In genomic region chr13:33154911-33155310, GRCh38 we compare ENCODE assay signal across 17 cellular contexts.
DNase-seq lines count a peak whose midpoint lies in the region; ATAC-seq and TF ChIP-seq lines count a peak whose summit lies in the region.
"Had no signal": no experiment of that assay in that cellular context is flagged by ENCODE, and none has a peak within 500 bp of the region (broad histone marks: within the 10 kb centered on the region; RNA-seq: fewer than 3 reads in every experiment).

No MANE protein-coding gene starts in this region.

- H3K27me3 ChIP-seq in sigmoid colon = no peaks in the 10 kb centered on the region

- peaks cover 1% of the 10 kb centered on the region for H3K27me3 Mint-ChIP-seq in glutamatergic neuron (ENCODE audit: unreplicated experiment)

- DNase-seq in left ventricle myocardium superior (no peak), Right ventricle myocardium inferior (ENCODE audit: missing footprints) (no peak), glutamatergic neuron (no peak), sigmoid colon (no peak), left lobe of liver (ENCODE audit: low spot score) (no peak)
- DNase-seq in stimulated activated naive CD4-positive, alpha-beta T cell treated with Interleukin-2 at 50 U/mL for 16 hours (lab: John Stamatoyannopoulos, UW) = no peak
- DNase-seq: DMS 273 treated with DMSO at 0.1 percent for 48 hours, GOT3, NCI-H1048, NCI-H1436 treated with DMSO at 0.1 percent for 48 hours, NCI-H2081, NCI-H510A treated with DMSO at 0.1 percent for 48 hours, NCI-H82, PC-9 had no signal

- H3K36me3 ChIP-seq in sigmoid colon = peaks cover 0 to 54% (median 3%) of the 10 kb centered on the region in 4 donors

- H3K27ac ChIP-seq in sigmoid colon = peak overlapping the region in 3 of 4 donors; percentile 16 to 40 (median 21)
- H3K27ac ChIP-seq: A549 had no signal

- no peaks in the 10 kb centered on the region for H3K9me3 ChIP-seq in sigmoid colon
- H3K9me3 ChIP-seq: A549 had no signal

- TF ChIP-seq POLR2A in sigmoid colon (IDR thresholded peaks at IDR 0.05) = no peak

- 92 to 95% methylated on average over 5 of the region's 5 CpGs for WGBS in sigmoid colon, 2 donors

- peaks cover 0 to 40% (median 26%) of the 10 kb centered on the region in 4 donors for H3K4me1 ChIP-seq in sigmoid colon
- H3K4me1 ChIP-seq: A549 had no signal

- intact Hi-C loops in left ventricle myocardium superior (cut with micrococcal nuclease) = no loop called here
- intact Hi-C loops in Right ventricle myocardium inferior (cut with DNase I) = no loop called here
- intact Hi-C loops in sigmoid colon (cut with DNase I) = no loop called here

- TF ChIP-seq CTCF in glutamatergic neuron (IDR thresholded peaks at IDR 0.05; ENCODE audit: partially characterized antibody, unreplicated experiment) (no peak), sigmoid colon (IDR thresholded peaks at IDR 0.05) (no peak)

- H3K36me3 Mint-ChIP-seq in glutamatergic neuron (ENCODE audit: unreplicated experiment) = peaks cover 11% of the 10 kb centered on the region

- H3K4me3 Mint-ChIP-seq in glutamatergic neuron (ENCODE audit: unreplicated experiment) = no peak overlapping the region
- H3K4me3 Mint-ChIP-seq: CD14-positive monocyte had no signal

- no peak overlapping the region for H3K4me3 ChIP-seq in sigmoid colon
- H3K4me3 ChIP-seq: A549, PC-9 had no signal

- peak overlapping the region; percentile 44 for H3K27ac Mint-ChIP-seq in glutamatergic neuron (ENCODE audit: unreplicated experiment)

- H3K9me3 Mint-ChIP-seq in glutamatergic neuron (ENCODE audit: unreplicated experiment) = no peaks in the 10 kb centered on the region

- peak; percentile 15 for ATAC-seq in left ventricle myocardium superior
- no peak for ATAC-seq in Right ventricle myocardium inferior
- ATAC-seq in left lobe of liver = no peak
- ATAC-seq in HG02981 (IDR thresholded peaks at IDR 0.05; ENCODE audit: unreplicated experiment) = no peak
- ATAC-seq: A549 had no signal

- TF ChIP-seq EP300 in sigmoid colon (IDR thresholded peaks at IDR 0.05) = no peak

- peaks cover 19% of the 10 kb centered on the region for H3K4me1 Mint-ChIP-seq in glutamatergic neuron (ENCODE audit: low read depth, unreplicated experiment)
- H3K4me1 Mint-ChIP-seq: CD14-positive monocyte had no signal
